16 cellular contexts compared by ENCODE assay signal in the genomic region with DNA sequence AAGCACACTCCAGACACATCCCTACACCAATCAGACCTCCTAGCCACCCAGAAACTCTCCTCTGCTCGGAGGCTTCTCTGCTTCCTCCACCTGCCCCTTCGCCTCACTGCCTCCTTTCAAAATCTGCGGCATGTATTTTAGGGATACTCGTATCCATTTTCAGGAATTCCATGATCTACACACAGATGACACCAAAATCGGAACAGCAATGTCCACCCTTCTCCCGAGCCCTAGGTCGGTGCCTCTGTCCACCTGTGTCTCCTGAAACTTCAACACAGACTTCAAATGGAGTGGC. TPM values are rescaled to one million over a fixed set of nuclear protein-coding genes. Genes with fewer than 3 reads are reported as not detected.
DNase-seq lines count a peak whose midpoint lies in the region; ATAC-seq and TF ChIP-seq lines count a peak whose summit lies in the region.
"Had no signal": no experiment of that assay in that cellular context is flagged by ENCODE, and none has a peak within 500 bp of the region (broad histone marks: within the 10 kb centered on the region; RNA-seq: fewer than 3 reads in every experiment).

No MANE protein-coding gene starts in this region.

- H3K9me2 ChIP-seq in SK-N-SH: no peaks in the 10 kb centered on the region

- in situ Hi-C loops in brain microvascular endothelial cell (cut with HindIII; ENCODE audit: low pct_ligation_motif_present, low sequenced_read_pairs): no loop called here

- H3K27me3 ChIP-seq in SK-N-SH (ENCODE audit: insufficient read depth): no peaks in the 10 kb centered on the region
- H3K27me3 ChIP-seq in brain microvascular endothelial cell (replicated peaks): no peaks in the 10 kb centered on the region
- H3K27me3 ChIP-seq in mesendoderm (ENCODE audit: insufficient read depth, low read length, poor library complexity): no peaks in the 10 kb centered on the region
- H3K27me3 ChIP-seq in suprapubic skin: no peaks in the 10 kb centered on the region

- H3K9me3 ChIP-seq in SK-N-SH (no peaks in the 10 kb centered on the region), suprapubic skin (no peaks in the 10 kb centered on the region)

- DNase-seq in SK-N-SH: no peak
- DNase-seq in brain microvascular endothelial cell: no peak
- DNase-seq in mesendoderm: no peak
- no peak for DNase-seq in suprapubic skin (ENCODE audit: low spot score in 2 of 2)
- no peak for DNase-seq in H4 (ENCODE audit: low spot score)
- DNase-seq in midbrain (lab: John Stamatoyannopoulos, UW): no peak
- no peak for DNase-seq in SHP77 treated with DMSO at 0.1 percent for 48 hours (lab: John Stamatoyannopoulos, UW)
- DNase-seq: activated CD8-positive, alpha-beta memory T cell treated with anti-CD3 and anti-CD28 coated beads, Interleukin-2, amount 10 ng/mL, durations not matched to agents 7 days and 5 days; amygdala; DMS 273 treated with DMSO at 0.1 percent for 48 hours; effector memory CD8-positive, alpha-beta T cell; hippocampal formation; Kasumi-1 had no signal

- no peak for TF ChIP-seq POLR2A in suprapubic skin (IDR thresholded peaks at IDR 0.05)

- no peak overlapping the region for H4K8ac ChIP-seq in mesendoderm (ENCODE audit: low read depth, low read length)

- H3F3A ChIP-seq in SK-N-SH (replicated peaks; ENCODE audit: insufficient read depth): peaks cover 12% of the 10 kb centered on the region

- H3K4ac ChIP-seq in mesendoderm (ENCODE audit: low read depth, low read length): no peak overlapping the region

- H2AFZ ChIP-seq in SK-N-SH (ENCODE audit: low read depth): no peak overlapping the region

- H3K27ac ChIP-seq in SK-N-SH (ENCODE audit: low read depth in 2 of 2, low read length in 1 of 2) (peak overlapping the region in 1 of 2 experiments; percentile 67; a peak in 2 of 4 replicates), brain microvascular endothelial cell (peak overlapping the region; percentile 95), mesendoderm (ENCODE audit: low read depth, low read length) (no peak overlapping the region), suprapubic skin (peak overlapping the region; percentile 84)
- H3K27ac ChIP-seq: 22Rv1 had no signal

- H2AK5ac ChIP-seq in mesendoderm (ENCODE audit: low read length): no peak overlapping the region

- no peak overlapping the region for H3K23ac ChIP-seq in mesendoderm (ENCODE audit: low read length)

- CTCF ChIA-PET in SK-N-SH (lab: Yijun Ruan, JAX): interaction anchor here (1.3 to 1.4 kb wide), 2 partner anchors 157 kb away, joined by 3 to 4 read pairs; no protein-coding TSS in a partner anchor

- peaks cover 40% of the 10 kb centered on the region for H3K79me2 ChIP-seq in SK-N-SH (ENCODE audit: insufficient read depth)
- peaks cover 27% of the 10 kb centered on the region for H3K79me2 ChIP-seq in mesendoderm (ENCODE audit: control insufficient read depth, insufficient read depth, low read length)

- H3K4me1 ChIP-seq in SK-N-SH (ENCODE audit: control insufficient read depth in 1 of 2, insufficient read depth in 2 of 2, low read depth in 1 of 2, low read length in 1 of 2) (peaks cover 26 to 27% of the 10 kb centered on the region in 2 experiments), mesendoderm (ENCODE audit: control insufficient read depth, low read depth, low read length) (peaks cover 11% of the 10 kb centered on the region), suprapubic skin (peaks cover 37% of the 10 kb centered on the region)

- H2BK15ac ChIP-seq in mesendoderm (replicated peaks; ENCODE audit: low read depth): no peak overlapping the region

- H3K9ac ChIP-seq in SK-N-SH: peak overlapping the region; percentile 45
- H3K9ac ChIP-seq in mesendoderm (ENCODE audit: low read length): no peak overlapping the region

- peaks cover 6% of the 10 kb centered on the region for H3K79me1 ChIP-seq in mesendoderm (ENCODE audit: low read length)

- H2BK5ac ChIP-seq in mesendoderm (ENCODE audit: low read length): no peak overlapping the region

- TF ChIP-seq RAD21 in SK-N-SH (IDR thresholded peaks at IDR 0.05; ENCODE audit: low read length): no peak

- no peak overlapping the region for H3K18ac ChIP-seq in mesendoderm (ENCODE audit: low read length)

- peaks cover 0 to 2% of the 10 kb centered on the region in 2 experiments for H3K36me3 ChIP-seq in SK-N-SH (replicated peaks in 1 of 2; ENCODE audit: control insufficient read depth in 1 of 2, insufficient read depth in 2 of 2, low read length in 1 of 2)
- no peaks in the 10 kb centered on the region for H3K36me3 ChIP-seq in brain microvascular endothelial cell (replicated peaks)
- H3K36me3 ChIP-seq in mesendoderm (ENCODE audit: control insufficient read depth, insufficient read depth, low read length): no peaks in the 10 kb centered on the region
- H3K36me3 ChIP-seq in suprapubic skin: no peaks in the 10 kb centered on the region

- no peak for ATAC-seq in SK-N-SH treated with all-trans-retinoic acid at 6 μM for 48 hours
- ATAC-seq: activated CD8-positive, alpha-beta memory T cell treated with anti-CD3 and anti-CD28 coated beads, Interleukin-2, amount 10 ng/mL, durations not matched to agents 7 days and 5 days; effector memory CD8-positive, alpha-beta T cell; GM12878 had no signal

- H4K5ac ChIP-seq in mesendoderm (ENCODE audit: low read length): no peak overlapping the region

- H3K4me2 ChIP-seq in SK-N-SH (peak overlapping the region; percentile 99; the same call in 1 of the 2 replicates), mesendoderm (ENCODE audit: low read length) (no peak overlapping the region)

- no peak overlapping the region for H3K4me3 ChIP-seq in SK-N-SH (ENCODE audit: low read depth in 2 of 2, low read length in 1 of 2)
- H3K4me3 ChIP-seq in brain microvascular endothelial cell (ENCODE audit: low read depth, low read length): no peak overlapping the region
- H3K4me3 ChIP-seq in mesendoderm (ENCODE audit: low read length): no peak overlapping the region
- no peak overlapping the region for H3K4me3 ChIP-seq in suprapubic skin
- H3K4me3 ChIP-seq: GM12878 had no signal

- peak overlapping the region; percentile 95 for H3K56ac ChIP-seq in mesendoderm (ENCODE audit: low read length)

- no peak for TF ChIP-seq EP300 in SK-N-SH (IDR thresholded peaks at IDR 0.05; ENCODE audit: borderline replicate concordance in 1 of 2, low read depth in 1 of 2, low read length in 1 of 2)
- no peak for TF ChIP-seq EP300 in suprapubic skin (IDR thresholded peaks at IDR 0.05)

- TF ChIP-seq CTCF in SK-N-SH (IDR thresholded peaks at IDR 0.05) (no peak), brain microvascular endothelial cell (IDR thresholded peaks at IDR 0.05; ENCODE audit: low read depth, low read length, missing control alignments) (no peak), suprapubic skin (IDR thresholded peaks at IDR 0.05) (no peak)

- WGBS in SK-N-SH (ENCODE audit: low lambda C conversion rate): 98% methylated on average over 7 of the region's 7 CpGs
- WGBS in mesendoderm (ENCODE audit: extremely low coverage, insufficient coverage, low lambda C conversion rate): no CpG with 5 or more reads among the region's 7 CpGs
- WGBS in suprapubic skin: 89% methylated on average over 7 of the region's 7 CpGs

- POLR2A ChIA-PET in SK-N-SH (lab: Yijun Ruan, JAX): interaction anchor here (0.6 kb wide), 1 partner anchor 88 kb away, joined by 3 read pairs; no protein-coding TSS in a partner anchor

- no peak overlapping the region for H2BK120ac ChIP-seq in mesendoderm (ENCODE audit: low read depth, low read length)

- peaks cover 28% of the 10 kb centered on the region; the same call in 1 of the 2 replicates for H4K20me1 ChIP-seq in SK-N-SH (ENCODE audit: insufficient read depth)

TF ChIP-seq in SK-N-SH, 30 proteins besides CTCF, POLR2A, EP300 and RAD21 (continues in another document):
- TF ChIP-seq YY1 (IDR thresholded peaks at IDR 0.05; ENCODE audit: low read depth): no peak
- no peak for TF ChIP-seq JUND (IDR thresholded peaks at IDR 0.05)
- TF ChIP-seq FOSL2 (IDR thresholded peaks at IDR 0.05; ENCODE audit: borderline replicate concordance, low read depth): no peak
- no peak for TF ChIP-seq RFX5 (IDR thresholded peaks at IDR 0.05; ENCODE audit: low read length)
- TF ChIP-seq TEAD4 (IDR thresholded peaks at IDR 0.05; ENCODE audit: borderline replicate concordance, insufficient read depth): no peak
- no peak for TF ChIP-seq GATA2 (CRISPR knock-in tag; IDR thresholded peaks at IDR 0.05)
- no peak for TF ChIP-seq FOXM1 (IDR thresholded peaks at IDR 0.05; ENCODE audit: low read depth)

TF ChIP-seq in SK-N-SH treated with all-trans-retinoic acid at 6 μM for 48 hours, 23 proteins besides CTCF, POLR2A, EP300 and RAD21 (continues in another document):
- TF ChIP-seq GLIS3 (CRISPR knock-in tag; IDR thresholded peaks at IDR 0.05) (no peak), CSDC2 (CRISPR knock-in tag; IDR thresholded peaks at IDR 0.05) (no peak), ZC3H10 (CRISPR knock-in tag; IDR thresholded peaks at IDR 0.05) (no peak), TCF4 (CRISPR knock-in tag; IDR thresholded peaks at IDR 0.05; ENCODE audit: borderline replicate concordance) (no peak), OSR1 (CRISPR knock-in tag; IDR thresholded peaks at IDR 0.05) (no peak), TOX (CRISPR knock-in tag; IDR thresholded peaks at IDR 0.05; ENCODE audit: borderline replicate concordance) (no peak), RARB (CRISPR knock-in tag; IDR thresholded peaks at IDR 0.05) (no peak), ZFP3 (CRISPR knock-in tag; IDR thresholded peaks at IDR 0.05) (no peak)
- TF ChIP-seq, protein P1, sequence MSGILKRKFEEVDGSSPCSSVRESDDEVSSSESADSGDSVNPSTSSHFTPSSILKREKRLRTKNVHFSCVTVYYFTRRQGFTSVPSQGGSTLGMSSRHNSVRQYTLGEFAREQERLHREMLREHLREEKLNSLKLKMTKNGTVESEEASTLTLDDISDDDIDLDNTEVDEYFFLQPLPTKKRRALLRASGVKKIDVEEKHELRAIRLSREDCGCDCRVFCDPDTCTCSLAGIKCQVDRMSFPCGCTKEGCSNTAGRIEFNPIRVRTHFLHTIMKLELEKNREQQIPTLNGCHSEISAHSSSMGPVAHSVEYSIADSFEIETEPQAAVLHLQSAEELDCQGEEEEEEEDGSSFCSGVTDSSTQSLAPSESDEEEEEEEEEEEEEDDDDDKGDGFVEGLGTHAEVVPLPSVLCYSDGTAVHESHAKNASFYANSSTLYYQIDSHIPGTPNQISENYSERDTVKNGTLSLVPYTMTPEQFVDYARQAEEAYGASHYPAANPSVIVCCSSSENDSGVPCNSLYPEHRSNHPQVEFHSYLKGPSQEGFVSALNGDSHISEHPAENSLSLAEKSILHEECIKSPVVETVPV (CRISPR knock-in tag; IDR thresholded peaks at IDR 0.05): no peak

RNA-seq across cellular contexts. Expression of a gene that starts 1.4 kb away (rescaled TPM):
- polyA plus RNA-seq in SK-N-SH (2012; rRNA removed): 27.7 and 32.9 TPM in 2 replicates
- polyA plus RNA-seq in SK-N-SH (2012; cell fraction: cytosol; rRNA removed): 23.7 and 27.9 TPM in 2 replicates
- polyA plus RNA-seq in SK-N-SH (2012; cell fraction: nucleus; rRNA removed): 28.8 and 35.9 TPM in 2 replicates
- polyA plus RNA-seq in mesendoderm (2013, experiment 1 of 2): 26.4 TPM
- 26.9 TPM for polyA plus RNA-seq in mesendoderm (2013, experiment 2 of 2)
- total RNA-seq in suprapubic skin: 10 to 100 TPM; 38.6 to 82.6 (median 58.6) TPM
- 63.9 and 78.6 TPM in 2 replicates for total RNA-seq in H4 (2014; rRNA removed; shearing (Covaris generic))
